1 cellular context compared by ENCODE assay signal in the genomic region with DNA sequence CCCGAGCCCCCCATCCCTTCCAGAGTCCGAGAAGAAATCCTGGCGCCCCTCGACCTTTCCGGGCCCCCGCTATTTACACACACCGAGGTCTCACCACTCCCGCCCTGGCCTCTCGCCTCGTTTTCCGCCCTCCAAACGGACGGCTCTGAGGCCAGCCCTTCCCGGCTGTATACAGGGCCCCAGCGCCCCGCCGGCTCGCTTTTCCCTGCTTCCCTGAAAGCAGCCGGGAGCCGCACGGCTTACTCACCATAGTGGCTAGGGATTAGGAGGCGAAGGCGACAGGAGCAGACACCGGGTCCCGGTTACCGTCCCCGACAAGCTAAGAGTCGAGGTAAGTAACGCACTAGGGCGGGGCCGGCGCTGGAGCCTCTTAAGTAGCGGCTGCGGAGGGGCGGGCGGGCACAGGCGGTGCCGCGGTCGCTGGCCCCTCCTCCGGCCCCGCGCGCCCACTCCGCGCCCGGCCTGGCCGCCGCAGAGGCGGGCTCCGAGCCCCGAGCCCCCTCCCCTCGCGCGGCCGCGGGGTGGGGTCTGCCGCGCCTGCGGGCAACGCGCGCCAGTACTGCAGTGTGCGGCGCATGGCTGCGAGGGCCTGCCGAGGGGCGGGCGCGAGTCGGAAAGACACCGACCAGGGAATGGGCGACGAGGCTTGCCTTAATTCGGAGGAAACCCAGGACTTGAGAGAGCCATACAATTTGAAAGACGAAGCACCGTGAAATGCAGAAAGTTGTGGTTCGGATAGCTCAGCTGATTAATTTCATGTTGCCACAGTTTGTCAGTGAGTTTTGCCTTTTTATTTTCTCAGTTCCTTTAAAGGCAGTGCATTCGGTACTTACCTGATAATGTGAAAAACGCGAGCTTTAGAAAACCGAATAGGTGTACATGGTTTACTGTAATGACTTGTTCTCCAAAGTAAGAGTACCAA.
TF ChIP-seq lines count a peak whose summit lies in the region.

TSS of gene TUBA1B (minus strand) at position 345 of the 922 bp plus-strand sequence. CDS start at position 250, 95 bp downstream.

TF ChIP-seq in HCT116, 20 proteins besides CTCF, POLR2A, EP300 and RAD21 (continued from another document):
- TF ChIP-seq CBX3 (IDR thresholded peaks at IDR 0.05; ENCODE audit: low read depth) (peak; percentile 5; the same call in 1 of the 2 replicates), ELF1 (IDR thresholded peaks at IDR 0.05; ENCODE audit: borderline replicate concordance, low read depth) (no peak), CEBPB (IDR thresholded peaks at IDR 0.05; ENCODE audit: low read depth) (no peak), EGR1 (IDR thresholded peaks at IDR 0.05; ENCODE audit: low read depth) (no peak), SIN3A (IDR thresholded peaks at IDR 0.05; ENCODE audit: low read depth) (peak; percentile 99), TCF7L2 (IDR thresholded peaks at IDR 0.05; ENCODE audit: borderline replicate concordance, extremely low read depth, insufficient read depth, insufficient read length) (no peak), EZH2phosphoT487 (IDR thresholded peaks at IDR 0.05; ENCODE audit: borderline replicate concordance) (no peak), YY1 (IDR thresholded peaks at IDR 0.05; ENCODE audit: extremely low read depth, insufficient replicate concordance, low read depth, low read length) (peak; percentile 82), SRF (IDR thresholded peaks at IDR 0.05; ENCODE audit: low read depth) (no peak), FOSL1 (IDR thresholded peaks at IDR 0.05; ENCODE audit: low read depth) (no peak)
- TF ChIP-seq, protein P1, sequence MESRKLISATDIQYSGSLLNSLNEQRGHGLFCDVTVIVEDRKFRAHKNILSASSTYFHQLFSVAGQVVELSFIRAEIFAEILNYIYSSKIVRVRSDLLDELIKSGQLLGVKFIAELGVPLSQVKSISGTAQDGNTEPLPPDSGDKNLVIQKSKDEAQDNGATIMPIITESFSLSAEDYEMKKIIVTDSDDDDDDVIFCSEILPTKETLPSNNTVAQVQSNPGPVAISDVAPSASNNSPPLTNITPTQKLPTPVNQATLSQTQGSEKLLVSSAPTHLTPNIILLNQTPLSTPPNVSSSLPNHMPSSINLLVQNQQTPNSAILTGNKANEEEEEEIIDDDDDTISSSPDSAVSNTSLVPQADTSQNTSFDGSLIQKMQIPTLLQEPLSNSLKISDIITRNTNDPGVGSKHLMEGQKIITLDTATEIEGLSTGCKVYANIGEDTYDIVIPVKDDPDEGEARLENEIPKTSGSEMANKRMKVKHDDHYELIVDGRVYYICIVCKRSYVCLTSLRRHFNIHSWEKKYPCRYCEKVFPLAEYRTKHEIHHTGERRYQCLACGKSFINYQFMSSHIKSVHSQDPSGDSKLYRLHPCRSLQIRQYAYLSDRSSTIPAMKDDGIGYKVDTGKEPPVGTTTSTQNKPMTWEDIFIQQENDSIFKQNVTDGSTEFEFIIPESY (IDR thresholded peaks at IDR 0.05; ENCODE audit: extremely low read depth, insufficient replicate concordance, low read length), result peak; percentile 67
- TF ChIP-seq, protein P2, sequence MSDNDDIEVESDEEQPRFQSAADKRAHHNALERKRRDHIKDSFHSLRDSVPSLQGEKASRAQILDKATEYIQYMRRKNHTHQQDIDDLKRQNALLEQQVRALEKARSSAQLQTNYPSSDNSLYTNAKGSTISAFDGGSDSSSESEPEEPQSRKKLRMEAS (IDR thresholded peaks at IDR 0.05), result peak; percentile 95
